Comparison of ENCODE assay signal across 19 cellular contexts in the genomic region with DNA sequence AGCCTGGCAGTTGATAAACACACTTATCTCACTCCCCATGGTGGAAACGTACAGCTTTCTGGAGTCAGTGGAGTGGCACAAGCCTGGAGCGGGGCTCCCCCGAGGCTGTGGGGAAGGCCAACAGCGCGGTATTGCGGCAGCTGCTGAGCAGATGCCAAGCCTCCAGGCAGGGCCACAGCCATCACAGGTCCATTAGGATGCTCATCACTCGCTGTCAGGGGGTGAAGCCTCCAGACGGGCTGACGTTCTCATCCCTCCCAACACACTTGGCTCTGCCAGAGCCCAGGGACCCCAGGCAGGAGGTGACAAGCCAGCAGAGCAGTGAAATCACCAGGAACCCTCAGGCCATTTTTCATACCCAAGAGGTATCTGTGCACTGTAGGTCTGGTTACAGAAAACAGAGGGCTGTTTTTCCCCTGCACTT.
DNase-seq lines count a peak whose midpoint lies in the region; ATAC-seq and TF ChIP-seq lines count a peak whose summit lies in the region.
"Had no signal": no experiment of that assay in that cellular context is flagged by ENCODE, and none has a peak within 500 bp of the region (broad histone marks: within the 10 kb centered on the region; RNA-seq: fewer than 3 reads in every experiment).

No MANE protein-coding gene starts in this region.

- H3K4me3 Mint-ChIP-seq in naive thymus-derived CD8-positive, alpha-beta T cell: no peak overlapping the region
- H3K4me3 Mint-ChIP-seq: activated CD4-positive, alpha-beta T cell treated with anti-CD3 and anti-CD28 coated beads for 36 hours; CD8-positive, alpha-beta memory T cell had no signal

- no peak overlapping the region for H3K4me2 ChIP-seq in smooth muscle cell

- intact Hi-C loops in thyroid gland (cut with DNase I): no loop called here

- H3K9me3 Mint-ChIP-seq in naive thymus-derived CD8-positive, alpha-beta T cell: peaks cover 0 to 20% (median 8%) of the 10 kb centered on the region in 9 donors

- no peak overlapping the region for H2AFZ ChIP-seq in smooth muscle cell (ENCODE audit: low read depth)
- H2AFZ ChIP-seq: GM23248 had no signal

- H3K27me3 ChIP-seq in smooth muscle cell (ENCODE audit: low read depth) (no peaks in the 10 kb centered on the region), thyroid gland (no peaks in the 10 kb centered on the region)
- H3K27me3 ChIP-seq: colonic mucosa had no signal

- H3K79me2 ChIP-seq in smooth muscle cell (ENCODE audit: low read depth): no peaks in the 10 kb centered on the region

- no peak for TF ChIP-seq POLR2A in thyroid gland (IDR thresholded peaks at IDR 0.05)

- H3K4me1 ChIP-seq in smooth muscle cell (ENCODE audit: low read depth) (peaks cover 3% of the 10 kb centered on the region), thyroid gland (no peaks in the 10 kb centered on the region)
- H3K4me1 ChIP-seq: colonic mucosa had no signal

- H3K27ac ChIP-seq in cingulate gyrus (ENCODE audit: low read depth, low read length) (peak overlapping the region; percentile 89), smooth muscle cell (ENCODE audit: low read depth) (no peak overlapping the region), thyroid gland (no peak overlapping the region)
- H3K27ac ChIP-seq: colonic mucosa, GM23248 had no signal

- peaks cover 0 to 5% (median 0%) of the 10 kb centered on the region in 3 donors for H3K36me3 Mint-ChIP-seq in naive thymus-derived CD8-positive, alpha-beta T cell
- H3K36me3 Mint-ChIP-seq: CD8-positive, alpha-beta memory T cell had no signal

- H3K27ac Mint-ChIP-seq in naive thymus-derived CD8-positive, alpha-beta T cell: no peak overlapping the region
- H3K27ac Mint-ChIP-seq: activated CD4-positive, alpha-beta T cell treated with anti-CD3 and anti-CD28 coated beads for 36 hours had no signal

- no peaks in the 10 kb centered on the region for H4K20me1 ChIP-seq in smooth muscle cell (ENCODE audit: low read depth)

- H3K9ac ChIP-seq in smooth muscle cell (ENCODE audit: low read depth): no peak overlapping the region
- H3K9ac ChIP-seq: GM23248 had no signal

- POLR2A ChIA-PET in naive thymus-derived CD8-positive, alpha-beta T cell (lab: Charles Lee): no interaction called here

- 70% methylated on average over 9 of the region's 9 CpGs for WGBS in smooth muscle cell (ENCODE audit: low lambda C conversion rate)
- WGBS in thyroid gland, 2 donors: 70 to 77% methylated on average over 7 to 9 of the region's 9 CpGs

- DNase-seq in C1 segment of cervical spinal cord (lab: John Stamatoyannopoulos, UW) (peak in 9 of 14 donors; percentile 6 to 49 (median 33)), NCI-H2171 treated with DMSO at 0.1 percent for 48 hours (lab: John Stamatoyannopoulos, UW) (peak; percentile 83), medulla oblongata (ENCODE audit: extremely low spot score) (peak; percentile 60), SHP77 treated with DMSO at 0.1 percent for 48 hours (lab: John Stamatoyannopoulos, UW) (no peak), smooth muscle cell (lab: John Stamatoyannopoulos, UW; ENCODE audit: unreplicated experiment) (no peak), thyroid gland (no peak)
- DNase-seq in naive thymus-derived CD8-positive, alpha-beta T cell: no peak
- DNase-seq: activated CD4-positive, alpha-beta T cell treated with anti-CD3 and anti-CD28 coated beads for 36 hours; activated naive CD4-positive, alpha-beta T cell; CD8-positive, alpha-beta memory T cell; colonic mucosa; GM23248; NCI-H187; NCI-H82; occipital lobe; PC-3; stimulated activated CD4-positive, alpha-beta T cell treated with anti-CD3 and anti-CD28 coated beads, Interleukin-1b, Interleukin-23, amount 100 ng/mL, for 48 hours; stimulated activated naive CD8-positive, alpha-beta T cell treated with anti-CD3 and anti-CD28 coated beads, Interleukin-15, Interleukin-2, amounts not matched to agents 100 U/mL and 50 U/mL, for 24 hours had no signal

- H3K9me3 ChIP-seq in smooth muscle cell (replicated peaks; ENCODE audit: low read depth): no peaks in the 10 kb centered on the region
- no peaks in the 10 kb centered on the region for H3K9me3 ChIP-seq in thyroid gland
- H3K9me3 ChIP-seq: colonic mucosa had no signal

- TF ChIP-seq CTCF in smooth muscle cell (IDR thresholded peaks at IDR 0.05; ENCODE audit: borderline replicate concordance, insufficient read depth, poor library complexity, severe bottlenecking): no peak
- TF ChIP-seq CTCF in thyroid gland (IDR thresholded peaks at IDR 0.05): no peak

- H3F3A ChIP-seq in smooth muscle cell (ENCODE audit: low read depth): no peaks in the 10 kb centered on the region

- no peak for ATAC-seq in naive thymus-derived CD8-positive, alpha-beta T cell
- ATAC-seq: activated CD4-positive, alpha-beta T cell treated with anti-CD3 and anti-CD28 coated beads for 36 hours; PC-3; stimulated activated naive CD8-positive, alpha-beta T cell treated with anti-CD3 and anti-CD28 coated beads, Interleukin-15, Interleukin-2, amounts not matched to agents 100 U/mL and 50 U/mL, for 24 hours had no signal

- H3K36me3 ChIP-seq in smooth muscle cell (ENCODE audit: low read depth) (no peaks in the 10 kb centered on the region), thyroid gland (no peaks in the 10 kb centered on the region)
- H3K36me3 ChIP-seq: colonic mucosa had no signal

- H3K27me3 Mint-ChIP-seq in naive thymus-derived CD8-positive, alpha-beta T cell: peaks cover 0 to 13% (median 0%) of the 10 kb centered on the region in 5 donors
- H3K27me3 Mint-ChIP-seq: activated CD4-positive, alpha-beta T cell treated with anti-CD3 and anti-CD28 coated beads for 36 hours; CD8-positive, alpha-beta memory T cell had no signal

- no peaks in the 10 kb centered on the region for H3K4me1 Mint-ChIP-seq in naive thymus-derived CD8-positive, alpha-beta T cell
- H3K4me1 Mint-ChIP-seq: activated CD4-positive, alpha-beta T cell treated with anti-CD3 and anti-CD28 coated beads for 36 hours; CD8-positive, alpha-beta memory T cell had no signal

- no peak overlapping the region for H3K4me3 ChIP-seq in smooth muscle cell
- H3K4me3 ChIP-seq in thyroid gland (replicated peaks in 1 of 3): no peak overlapping the region
- H3K4me3 ChIP-seq: colonic mucosa, GM23248 had no signal

Comparison
In these comparisons a context has a peak if more than half of its experiments do, and no peak if none do; other contexts are left out.
1. DNase-seq: peak in C1 segment of cervical spinal cord (9 of 14), NCI-H2171 treated with DMSO at 0.1 percent for 48 hours (single experiment) and medulla oblongata (single experiment); none in SHP77 treated with DMSO at 0.1 percent for 48 hours (single experiment), smooth muscle cell (single experiment), naive thymus-derived CD8-positive, alpha-beta T cell (0 of 10) and thyroid gland (0 of 2).